Comparison of ENCODE assay signal across 9 cellular contexts in the genomic region with DNA sequence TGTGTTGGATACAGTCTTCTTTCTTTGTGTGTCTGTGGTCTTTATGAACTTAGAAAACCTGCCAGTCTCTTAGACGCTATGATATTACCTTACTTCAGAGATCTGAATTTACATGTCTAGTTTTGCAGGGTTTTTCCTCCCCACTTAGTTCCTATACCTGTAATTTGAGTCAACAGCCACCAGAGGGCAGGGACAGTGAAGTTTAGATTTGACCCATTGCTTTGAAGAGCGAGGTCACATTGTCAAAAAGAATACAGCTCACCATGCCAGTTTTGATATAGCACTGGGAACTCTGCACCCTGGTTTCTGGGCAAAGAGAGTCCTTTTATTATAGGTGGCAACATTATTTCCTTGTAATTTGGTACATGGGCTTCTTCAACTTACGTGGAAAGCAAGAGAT.
DNase-seq lines count a peak whose midpoint lies in the region; ATAC-seq and TF ChIP-seq lines count a peak whose summit lies in the region.
"Had no signal": no experiment of that assay in that cellular context is flagged by ENCODE, and none has a peak within 500 bp of the region (broad histone marks: within the 10 kb centered on the region; RNA-seq: fewer than 3 reads in every experiment).

No MANE protein-coding gene starts in this region.

- H3K9me3 ChIP-seq in esophagus muscularis mucosa = peaks cover 0 to 5% (median 4%) of the 10 kb centered on the region in 4 donors

- H3K4me3 Mint-ChIP-seq in nephron = no peak overlapping the region

- intact Hi-C loops in esophagus muscularis mucosa (cut with DNase I) = loop anchor here (5.0 to 10.0 kb wide), 2 partner anchors 100 to 123 kb away; a partner anchor contains a TSS

- WGBS in esophagus muscularis mucosa = 77% methylated on average over 3 of the region's 3 CpGs

- ATAC-seq in HG03095 (IDR thresholded peaks at IDR 0.05; ENCODE audit: unreplicated experiment) = no peak

- no peak for TF ChIP-seq POLR2A in esophagus muscularis mucosa (IDR thresholded peaks at IDR 0.05; ENCODE audit: low read depth)

- H3K4me1 Mint-ChIP-seq in nephron = peaks cover 38% of the 10 kb centered on the region

- TF ChIP-seq CTCF in GM10248 (IDR thresholded peaks at IDR 0.05; ENCODE audit: control extremely low read depth, extremely low read depth, low read depth, missing control alignments) (peak; percentile 18), LNCaP clone FGC (IDR thresholded peaks at IDR 0.05; ENCODE audit: control insufficient read depth, extremely low read depth, insufficient read depth) (peak; percentile 65), astrocyte of the spinal cord (IDR thresholded peaks at IDR 0.05; ENCODE audit: low read depth, low read length) (peak; percentile 30), nephron (IDR thresholded peaks at IDR 0.05; ENCODE audit: unreplicated experiment in 3 of 3) (peak; percentile 31 to 56 (median 38)), esophagus muscularis mucosa (IDR thresholded peaks at IDR 0.05) (peak in 1 of 3 experiments; percentile 20)

- H3K9me3 Mint-ChIP-seq in nephron = peaks cover 3% of the 10 kb centered on the region

- no peak for TF ChIP-seq EP300 in esophagus muscularis mucosa (IDR thresholded peaks at IDR 0.05)

- CTCF ChIA-PET in GM10248 (lab: Yijun Ruan, JAX) = interaction anchor here (1.6 to 1.8 kb wide), 2 partner anchors 26 to 123 kb away, joined by 4 to 5 read pairs; no protein-coding TSS in a partner anchor

- H3K27ac ChIP-seq in esophagus muscularis mucosa (replicated peaks in 1 of 4) = peak overlapping the region in 1 of 4 donors; percentile 39

- no peak overlapping the region for H3K4me3 ChIP-seq in LNCaP clone FGC (ENCODE audit: low read depth, low read length)
- no peak overlapping the region for H3K4me3 ChIP-seq in astrocyte of the spinal cord (ENCODE audit: low read depth, low read length)
- H3K4me3 ChIP-seq in esophagus muscularis mucosa = no peak overlapping the region

- POLR2A ChIA-PET in GM10248 (lab: Yijun Ruan, JAX) = no interaction called here

- peak; percentile 37 for DNase-seq in GM10248 (ENCODE audit: extremely low spot score)
- no peak for DNase-seq in LNCaP clone FGC (ENCODE audit: low read depth)
- DNase-seq in astrocyte of the spinal cord (ENCODE audit: low read depth, low spot score) = no peak
- DNase-seq in T-helper 1 cell = no peak
- no peak for DNase-seq in stimulated activated CD4-positive, alpha-beta T cell treated with anti-CD3 and anti-CD28 coated beads, Interleukin-4, amount 100 ng/mL, for 24 hours
- DNase-seq in esophagus muscularis mucosa (ENCODE audit: extremely low spot score) = no peak
- DNase-seq: hippocampal formation had no signal

- in situ Hi-C loops in astrocyte of the spinal cord (cut with HindIII; ENCODE audit: low sequenced_read_pairs) = no loop called here

- peaks cover 13% of the 10 kb centered on the region for H3K36me3 Mint-ChIP-seq in nephron (ENCODE audit: low read depth)

- peaks cover 25 to 39% (median 33%) of the 10 kb centered on the region in 4 donors for H3K4me1 ChIP-seq in esophagus muscularis mucosa

- H3K27ac Mint-ChIP-seq in nephron = peak overlapping the region in 1 of 3 experiments; percentile 84

- H3K27me3 Mint-ChIP-seq in nephron (ENCODE audit: low read depth) = peaks cover 10% of the 10 kb centered on the region

- no peaks in the 10 kb centered on the region for H3K27me3 ChIP-seq in esophagus muscularis mucosa

- H3K36me3 ChIP-seq in esophagus muscularis mucosa = no peaks in the 10 kb centered on the region
